Comparison of ENCODE assay signal across 12 cellular contexts in genomic region chr18:6055711-6056110, GRCh38.
DNase-seq lines count a peak whose midpoint lies in the region; ATAC-seq and TF ChIP-seq lines count a peak whose summit lies in the region.
"Had no signal": no experiment of that assay in that cellular context is flagged by ENCODE, and none has a peak within 500 bp of the region (broad histone marks: within the 10 kb centered on the region; RNA-seq: fewer than 3 reads in every experiment).

No MANE protein-coding gene starts in this region.

- H3K27ac ChIP-seq in SK-N-MC = no peak overlapping the region
- peak overlapping the region; percentile 73 for H3K27ac ChIP-seq in osteoblast (ENCODE audit: low read depth, low read length)
- H3K27ac ChIP-seq: ascending aorta had no signal

- H3K4me2 ChIP-seq in osteoblast (ENCODE audit: insufficient read depth, low read length) = peak overlapping the region; percentile 63

- peaks cover 24% of the 10 kb centered on the region for H3K4me1 ChIP-seq in osteoblast (ENCODE audit: insufficient read depth, low read length)
- H3K4me1 ChIP-seq: ascending aorta had no signal

- no peak for TF ChIP-seq CTCF in osteoblast (IDR thresholded peaks at IDR 0.05; ENCODE audit: extremely low read depth, low read depth, low read length)
- no peak for TF ChIP-seq CTCF in GM13977 (IDR thresholded peaks at IDR 0.05; ENCODE audit: extremely low read depth, insufficient read depth, missing control alignments)

- no peaks in the 10 kb centered on the region for H3K27me3 ChIP-seq in osteoblast (ENCODE audit: insufficient read depth, low read length)
- H3K27me3 ChIP-seq: ascending aorta had no signal

- no peak for ATAC-seq in HG03469 (IDR thresholded peaks at IDR 0.05; ENCODE audit: unreplicated experiment)
- ATAC-seq: sciatic nerve had no signal

- peak overlapping the region; percentile 68 for H2AFZ ChIP-seq in osteoblast (ENCODE audit: low read length)

- H3K79me2 ChIP-seq in osteoblast (ENCODE audit: insufficient read depth, low read length) = no peaks in the 10 kb centered on the region

- in situ Hi-C loops in GM13977 (cut with MboI; ENCODE audit: low pct_unique_long_range_greater_than_20kb, low sequenced_read_pairs, unreplicated experiment) = no loop called here

- H3K9me3 ChIP-seq in SK-N-MC (ENCODE audit: low read depth, low read length) (no peaks in the 10 kb centered on the region), osteoblast (ENCODE audit: low read depth, low read length) (no peaks in the 10 kb centered on the region)
- H3K9me3 ChIP-seq: ascending aorta had no signal

- DNase-seq in GM03348 (ENCODE audit: low spot score) (peak; percentile 31), SK-N-MC (ENCODE audit: low read depth, low spot score) (no peak), fibroblast of peridontal ligament (ENCODE audit: extremely low read depth) (peak; percentile 69), osteoblast (ENCODE audit: insufficient read length, low spot score, missing footprints) (peak; percentile 61), GM13977 (ENCODE audit: low spot score) (no peak), cortex of kidney (lab: John Stamatoyannopoulos, UW) (no peak)
- DNase-seq in activated T-cell treated with anti-CD3 and anti-CD28 coated beads, Interleukin-2, amount 50 U/mL, for 48 hours = no peak
- DNase-seq: activated CD8-positive, alpha-beta memory T cell treated with anti-CD3 and anti-CD28 coated beads, Interleukin-2, amount 50 U/mL, for 48 hours; NCI-H2029 treated with DMSO at 0.1 percent for 48 hours had no signal

- no peaks in the 10 kb centered on the region for H4K20me1 ChIP-seq in osteoblast (ENCODE audit: insufficient read depth, low read length)

- H3K4me3 ChIP-seq in SK-N-MC = no peak overlapping the region
- H3K4me3 ChIP-seq in osteoblast (ENCODE audit: insufficient read depth, low read length) = peak overlapping the region; percentile 4
- H3K4me3 ChIP-seq: ascending aorta had no signal

- no peaks in the 10 kb centered on the region for H3K36me3 ChIP-seq in SK-N-MC (ENCODE audit: insufficient read depth, low read length)
- H3K36me3 ChIP-seq in osteoblast (ENCODE audit: insufficient read depth, low read length) = no peaks in the 10 kb centered on the region
- H3K36me3 ChIP-seq: ascending aorta had no signal

- peak overlapping the region; percentile 41 for H3K9ac ChIP-seq in SK-N-MC (ENCODE audit: insufficient read length)

Comparison
In these comparisons a context has a peak if more than half of its experiments do, and no peak if none do; other contexts are left out.
1. DNase-seq: peak in GM03348 (single experiment), fibroblast of peridontal ligament (single experiment) and osteoblast (single experiment); none in SK-N-MC (single experiment), GM13977 (single experiment), activated T-cell treated with anti-CD3 and anti-CD28 coated beads, Interleukin-2, amount 50 U/mL, for 48 hours (0 of 2) and cortex of kidney (single experiment).